In genomic region chr7:12968836-12969422, GRCh38 we compare ENCODE assay signal across 22 cellular contexts.
DNase-seq lines count a peak whose midpoint lies in the region; ATAC-seq, FAIRE-seq and TF ChIP-seq lines count a peak whose summit lies in the region.
"Had no signal": no experiment of that assay in that cellular context is flagged by ENCODE, and none has a peak within 500 bp of the region (broad histone marks: within the 10 kb centered on the region; RNA-seq: fewer than 3 reads in every experiment).

No MANE protein-coding gene starts in this region.

- POLR2A ChIA-PET in HepG2 (lab: Yijun Ruan, JAX): no interaction called here

- ATAC-seq in HepG2 (peak; percentile 41), right lobe of liver (no peak), HG03457 (IDR thresholded peaks at IDR 0.05; ENCODE audit: unreplicated experiment) (no peak)
- ATAC-seq: GM12878, HCT116 had no signal

- TF ChIP-seq RAD21 in HepG2 (CRISPR knock-in tag; IDR thresholded peaks at IDR 0.05): no peak

- H3K79me2 ChIP-seq in HepG2 (ENCODE audit: insufficient read depth, low read length) (no peaks in the 10 kb centered on the region), neural progenitor cell (ENCODE audit: low read depth) (no peaks in the 10 kb centered on the region)

- TF ChIP-seq POLR2A in HepG2 (IDR thresholded peaks at IDR 0.05; ENCODE audit: insufficient read depth in 1 of 2, low read depth in 2 of 2, low read length in 2 of 2) (no peak), right lobe of liver (IDR thresholded peaks at IDR 0.05) (no peak)

- peaks cover 10% of the 10 kb centered on the region for H3K9me3 Mint-ChIP-seq in neural progenitor cell
- H3K9me3 Mint-ChIP-seq: CD4-positive, alpha-beta T cell; HFFc6; IgD-negative memory B cell had no signal

- H3K9me3 ChIP-seq in HepG2 (ENCODE audit: low read length) (no peaks in the 10 kb centered on the region), right lobe of liver (no peaks in the 10 kb centered on the region), neural progenitor cell (ENCODE audit: low read depth) (no peaks in the 10 kb centered on the region)
- H3K9me3 ChIP-seq: Caco-2 had no signal

- DNase-seq in HepG2 (ENCODE audit: low spot score) (peak; percentile 55), right lobe of liver (no peak), SK-MEL-5 (ENCODE audit: low read depth, low spot score) (peak; percentile 69), neural progenitor cell (ENCODE audit: low spot score) (peak; percentile 55), GM19239 (ENCODE audit: insufficient read length, low spot score) (no peak)
- no peak for DNase-seq in activated CD8-positive, alpha-beta memory T cell treated with anti-CD3 and anti-CD28 coated beads for 24 hours
- DNase-seq: AML-193; Caco-2; CD4-positive, alpha-beta T cell; DMS153; DND-41; EL; GM23248; HFFc6; KG1 had no signal

- H3K4me2 ChIP-seq in HepG2 (ENCODE audit: low read depth, low read length): no peak overlapping the region
- peak overlapping the region; percentile 14 for H3K4me2 ChIP-seq in neural progenitor cell

- CTCF ChIA-PET in HepG2 (lab: Yijun Ruan, JAX; ENCODE audit: low intra/inter-chr PET ratio, low total read pairs): no interaction called here

- peaks cover 17% of the 10 kb centered on the region for H3F3A ChIP-seq in neural progenitor cell (ENCODE audit: low read depth)

- TF ChIP-seq EP300 in HepG2 (IDR thresholded peaks at IDR 0.05; ENCODE audit: low read depth in 2 of 2, low read length in 2 of 2) (no peak), HepG2 (CRISPR knock-in tag; IDR thresholded peaks at IDR 0.05; ENCODE audit: borderline replicate concordance) (no peak)

- no peak overlapping the region for H3K4me3 Mint-ChIP-seq in neural progenitor cell
- H3K4me3 Mint-ChIP-seq: CD4-positive, alpha-beta T cell; HFFc6; IgD-negative memory B cell had no signal

- in situ Hi-C loops in HepG2 (cut with HindIII; ENCODE audit: extremely low pct_ligation_motif_present, low pct_unique_long_range_greater_than_20kb): no loop called here
- in situ Hi-C loops in SK-MEL-5 (cut with HindIII; ENCODE audit: low pct_unique_long_range_greater_than_20kb, low sequenced_read_pairs): no loop called here

- H3K36me3 ChIP-seq in HepG2 (replicated peaks in 1 of 2; ENCODE audit: control insufficient read depth in 1 of 2, insufficient read depth in 2 of 2, low read length in 2 of 2) (no peaks in the 10 kb centered on the region), right lobe of liver (no peaks in the 10 kb centered on the region), neural progenitor cell (no peaks in the 10 kb centered on the region)

- H3K4me1 ChIP-seq in HepG2 (ENCODE audit: insufficient read depth, low read length): peaks cover 20% of the 10 kb centered on the region
- peaks cover 0 to 7% (median 0%) of the 10 kb centered on the region in 4 donors for H3K4me1 ChIP-seq in right lobe of liver
- peaks cover 31% of the 10 kb centered on the region for H3K4me1 ChIP-seq in neural progenitor cell

- intact Hi-C loops in HepG2 (cut with micrococcal nuclease; ENCODE audit: unreplicated experiment) (no loop called here), right lobe of liver (cut with DNase I) (no loop called here)

- FAIRE-seq in HepG2 (lab: Jason Lieb, UNC): no peak
- no peak for FAIRE-seq in GM19239 (lab: Jason Lieb, UNC)
- FAIRE-seq: A204.1, GM12878, HTR-8/SVneo had no signal

- H3K36me3 Mint-ChIP-seq in neural progenitor cell: no peaks in the 10 kb centered on the region

- no peak overlapping the region for H3K27ac Mint-ChIP-seq in neural progenitor cell
- H3K27ac Mint-ChIP-seq: CD4-positive, alpha-beta T cell; HFFc6; IgD-negative memory B cell had no signal

- H4K20me1 ChIP-seq in HepG2 (ENCODE audit: insufficient read depth, low read length): no peaks in the 10 kb centered on the region
- H4K20me1 ChIP-seq in neural progenitor cell (ENCODE audit: low read depth): no peaks in the 10 kb centered on the region

- H3K27me3 ChIP-seq in HepG2 (ENCODE audit: control insufficient read depth in 1 of 2, insufficient read depth in 2 of 2, low read length in 2 of 2) (no peaks in the 10 kb centered on the region), right lobe of liver (no peaks in the 10 kb centered on the region), neural progenitor cell (no peaks in the 10 kb centered on the region)

- 66% methylated on average over 4 of the region's 4 CpGs for WGBS in HepG2 (ENCODE audit: low lambda C conversion rate)
- WGBS in right lobe of liver (ENCODE audit: insufficient coverage, low coverage, low lambda C conversion rate, missing lambda C conversion rate): 67% methylated on average over 3 of the region's 4 CpGs

- no peak overlapping the region for H3K4me3 ChIP-seq in HepG2 (replicated peaks in 1 of 3; ENCODE audit: insufficient read depth in 1 of 3, low read depth in 2 of 3, low read length in 3 of 3)
- no peak overlapping the region for H3K4me3 ChIP-seq in right lobe of liver
- H3K4me3 ChIP-seq in neural progenitor cell: no peak overlapping the region
- H3K4me3 ChIP-seq: GM12878, GM23248 had no signal

- TF ChIP-seq CTCF in HepG2 (CRISPR knock-in tag; IDR thresholded peaks at IDR 0.05) (no peak), right lobe of liver (IDR thresholded peaks at IDR 0.05) (no peak), neural progenitor cell (IDR thresholded peaks at IDR 0.05) (no peak)

- no TSS peak for BruUV-seq in HepG2 (replicated peaks; lab: Mats Ljungman, UMichigan)

- H3K27ac ChIP-seq in HepG2 (ENCODE audit: extremely low read length, insufficient read depth, low read length) (no peak overlapping the region), right lobe of liver (no peak overlapping the region), neural progenitor cell (peak overlapping the region; percentile 11)
- H3K27ac ChIP-seq: C4-2B, GM23248 had no signal

- no peaks in the 10 kb centered on the region for H3K27me3 Mint-ChIP-seq in neural progenitor cell (ENCODE audit: insufficient read depth, low read depth)
- H3K27me3 Mint-ChIP-seq: CD4-positive, alpha-beta T cell; IgD-negative memory B cell had no signal

- H2AFZ ChIP-seq in HepG2 (ENCODE audit: low read length): no peak overlapping the region
- H2AFZ ChIP-seq in neural progenitor cell (replicated peaks): no peak overlapping the region
- H2AFZ ChIP-seq: GM23248 had no signal

- H3K9ac ChIP-seq in HepG2 (ENCODE audit: insufficient read depth, low read depth, low read length): no peak overlapping the region
- no peak overlapping the region for H3K9ac ChIP-seq in neural progenitor cell
- H3K9ac ChIP-seq: GM23248 had no signal

- peaks cover 33% of the 10 kb centered on the region for H3K4me1 Mint-ChIP-seq in neural progenitor cell
- H3K4me1 Mint-ChIP-seq: IgD-negative memory B cell had no signal

TF ChIP-seq in HepG2, 621 proteins besides CTCF, POLR2A, EP300 and RAD21:
- TF ChIP-seq ZNF263 (CRISPR knock-in tag; IDR thresholded peaks at IDR 0.05) (no peak), ZSCAN12 (CRISPR knock-in tag; IDR thresholded peaks at IDR 0.05) (no peak), HMG20A (CRISPR knock-in tag; IDR thresholded peaks at IDR 0.05; ENCODE audit: borderline replicate concordance) (peak; percentile 46; the same call in 1 of the 2 replicates), ZNF589 (CRISPR knock-in tag; conservative IDR thresholded peaks at IDR 0.05) (no peak), BCL6 (CRISPR knock-in tag; IDR thresholded peaks at IDR 0.05) (peak; percentile 95), POGZ (CRISPR knock-in tag; IDR thresholded peaks at IDR 0.05) (0 out of 2 replicates have a peak, but pooled peaks have one; percentile 23), SOX13 (IDR thresholded peaks at IDR 0.05) (no peak), SOX13 (CRISPR knock-in tag; conservative IDR thresholded peaks at IDR 0.05 in 1 of 2, IDR thresholded peaks at IDR 0.05 in 1 of 2) (peak in 1 of 2 experiments; percentile 41; a peak in 1 of 4 replicates), ETV5 (CRISPR knock-in tag; IDR thresholded peaks at IDR 0.05; ENCODE audit: borderline replicate concordance) (no peak)

Comparison
In these comparisons a context has a peak if more than half of its experiments do, and no peak if none do; other contexts are left out.
1. DNase-seq: peak in HepG2 (single experiment), SK-MEL-5 (single experiment) and neural progenitor cell (single experiment); none in right lobe of liver (0 of 3), activated CD8-positive, alpha-beta memory T cell treated with anti-CD3 and anti-CD28 coated beads for 24 hours (single experiment) and GM19239 (single experiment).